ENCODE assay signal across 10 cellular contexts in genomic region chr1:25700124-25700523, GRCh38.
DNase-seq lines count a peak whose midpoint lies in the region; ATAC-seq and TF ChIP-seq lines count a peak whose summit lies in the region.
"Had no signal": no experiment of that assay in that cellular context is flagged by ENCODE, and none has a peak within 500 bp of the region (broad histone marks: within the 10 kb centered on the region; RNA-seq: fewer than 3 reads in every experiment).

No MANE protein-coding gene starts in this region.

- intact Hi-C loops in naive thymus-derived CD4-positive, alpha-beta T cell (cut with micrococcal nuclease) = no loop called here

- DNase-seq in DMS 273 (lab: John Stamatoyannopoulos, UW; ENCODE audit: unreplicated experiment) (peak; percentile 54), DMS 273 treated with DMSO at 0.1 percent for 48 hours (lab: John Stamatoyannopoulos, UW) (no peak), fibroblast of pulmonary artery (ENCODE audit: low read depth) (peak; percentile 80), type B pancreatic cell (ENCODE audit: extremely low spot score, unreplicated experiment) (no peak)
- no peak for DNase-seq in naive thymus-derived CD4-positive, alpha-beta T cell
- DNase-seq in stimulated activated CD4-positive, alpha-beta T cell treated with anti-CD3 and anti-CD28 coated beads, Interleukin-2, amount 100 ng/mL, for 48 hours = no peak

- peaks cover 0 to 6% (median 4%) of the 10 kb centered on the region in 5 donors for H3K36me3 Mint-ChIP-seq in naive thymus-derived CD4-positive, alpha-beta T cell
- no peaks in the 10 kb centered on the region for H3K36me3 Mint-ChIP-seq in type B pancreatic cell

- H3K27me3 Mint-ChIP-seq in naive thymus-derived CD4-positive, alpha-beta T cell = peaks cover 0 to 44% (median 0%) of the 10 kb centered on the region in 5 donors
- peaks cover 3% of the 10 kb centered on the region for H3K27me3 Mint-ChIP-seq in type B pancreatic cell

- CTCF ChIA-PET in naive thymus-derived CD4-positive, alpha-beta T cell (lab: Charles Lee) = no interaction called here

- POLR2A ChIA-PET in naive thymus-derived CD4-positive, alpha-beta T cell (lab: Charles Lee) = interaction anchor here (1.5 kb wide), 1 partner anchor 27 kb away, joined by 3 read pairs; no protein-coding TSS in a partner anchor

- TF ChIP-seq CTCF in fibroblast of pulmonary artery (IDR thresholded peaks at IDR 0.05; ENCODE audit: low read length, missing control alignments) (no peak), type B pancreatic cell (conservative IDR thresholded peaks at IDR 0.05) (no peak)

- H3K9me3 ChIP-seq in naive thymus-derived CD4-positive, alpha-beta T cell (ENCODE audit: control insufficient read depth in 2 of 3, low read length in 3 of 3) = no peaks in the 10 kb centered on the region

- no peak overlapping the region for H3K4me3 ChIP-seq in fibroblast of pulmonary artery (replicated peaks; ENCODE audit: low read depth, low read length)
- no peak overlapping the region for H3K4me3 ChIP-seq in naive thymus-derived CD4-positive, alpha-beta T cell (ENCODE audit: low read length)

- H3K4me3 Mint-ChIP-seq in naive thymus-derived CD4-positive, alpha-beta T cell = no peak overlapping the region
- no peak overlapping the region for H3K4me3 Mint-ChIP-seq in type B pancreatic cell
- H3K4me3 Mint-ChIP-seq: stimulated activated naive CD8-positive, alpha-beta T cell treated with anti-CD3 and anti-CD28 coated beads, Interleukin-15, Interleukin-2, amounts not matched to agents 100 ng/mL and 50 ng/mL, for 24 hours had no signal

- H3K27ac Mint-ChIP-seq in naive thymus-derived CD4-positive, alpha-beta T cell = peak overlapping the region in 7 of 9 donors; percentile 33 to 71 (median 51)
- H3K27ac Mint-ChIP-seq in type B pancreatic cell = peak overlapping the region; percentile 7
- H3K27ac Mint-ChIP-seq: stimulated activated naive CD8-positive, alpha-beta T cell treated with anti-CD3 and anti-CD28 coated beads, Interleukin-15, Interleukin-2, amounts not matched to agents 100 ng/mL and 50 ng/mL, for 24 hours had no signal

- H3K9me3 Mint-ChIP-seq in naive thymus-derived CD4-positive, alpha-beta T cell = peaks cover 0 to 2% (median 0%) of the 10 kb centered on the region in 11 donors
- no peaks in the 10 kb centered on the region for H3K9me3 Mint-ChIP-seq in type B pancreatic cell
- H3K9me3 Mint-ChIP-seq: stimulated activated naive CD8-positive, alpha-beta T cell treated with anti-CD3 and anti-CD28 coated beads, Interleukin-15, Interleukin-2, amounts not matched to agents 100 ng/mL and 50 ng/mL, for 24 hours had no signal

- peaks cover 35 to 87% (median 76%) of the 10 kb centered on the region in 7 donors for H3K4me1 Mint-ChIP-seq in naive thymus-derived CD4-positive, alpha-beta T cell
- peaks cover 60% of the 10 kb centered on the region for H3K4me1 Mint-ChIP-seq in type B pancreatic cell (ENCODE audit: unreplicated experiment)

- H3K36me3 ChIP-seq in naive thymus-derived CD4-positive, alpha-beta T cell (ENCODE audit: control insufficient read depth in 2 of 3, insufficient read depth in 3 of 3, low read length in 3 of 3) = peaks cover 0 to 19% (median 0%) of the 10 kb centered on the region in 3 experiments

- H3K27me3 ChIP-seq in naive thymus-derived CD4-positive, alpha-beta T cell (ENCODE audit: control insufficient read depth in 2 of 2, insufficient read depth in 2 of 2, low read length in 2 of 2) = no peaks in the 10 kb centered on the region

- H3K27ac ChIP-seq in naive thymus-derived CD4-positive, alpha-beta T cell (ENCODE audit: low read depth, low read length) = no peak overlapping the region
- H3K27ac ChIP-seq: 22Rv1 had no signal

- H3K4me1 ChIP-seq in naive thymus-derived CD4-positive, alpha-beta T cell (ENCODE audit: control insufficient read depth in 2 of 2, insufficient read depth in 2 of 2, low read length in 2 of 2) = peaks cover 14 to 61% of the 10 kb centered on the region in 2 donors

- no peak for ATAC-seq in naive thymus-derived CD4-positive, alpha-beta T cell
- no peak for ATAC-seq in GM18870 (IDR thresholded peaks at IDR 0.05; ENCODE audit: unreplicated experiment)
- ATAC-seq in HG02610 (IDR thresholded peaks at IDR 0.05; ENCODE audit: unreplicated experiment) = no peak

Comparison
In these comparisons a context has a peak if more than half of its experiments do, and no peak if none do; other contexts are left out.
1. DNase-seq: peak in DMS 273 (single experiment) and fibroblast of pulmonary artery (single experiment); none in DMS 273 treated with DMSO at 0.1 percent for 48 hours (single experiment), naive thymus-derived CD4-positive, alpha-beta T cell (0 of 9), type B pancreatic cell (single experiment) and stimulated activated CD4-positive, alpha-beta T cell treated with anti-CD3 and anti-CD28 coated beads, Interleukin-2, amount 100 ng/mL, for 48 hours (0 of 2).